In genomic region chr4:128006592-128006991, GRCh38 we compare ENCODE assay signal across 20 cellular contexts. TPM values are rescaled to one million over a fixed set of nuclear protein-coding genes. Genes with fewer than 3 reads are reported as not detected.
A peak's percentile ranks its signal among the peaks of the same experiment; 100 is the strongest.
DNase-seq lines count a peak whose midpoint lies in the region; TF ChIP-seq lines count a peak whose summit lies in the region.
"Had no signal": no experiment of that assay in that cellular context is flagged by ENCODE, and none has a peak within 500 bp of the region (broad histone marks: within the 10 kb centered on the region; RNA-seq: fewer than 3 reads in every experiment).

No MANE protein-coding gene starts in this region.

- no peak overlapping the region for H4K91ac ChIP-seq in mesenchymal stem cell (ENCODE audit: low read length)

- H2BK12ac ChIP-seq in mesenchymal stem cell (ENCODE audit: low read length in 2 of 2): no peak overlapping the region

- H3K23ac ChIP-seq in mesenchymal stem cell (ENCODE audit: low read length in 2 of 2): no peak overlapping the region

- no peaks in the 10 kb centered on the region for H3K9me3 ChIP-seq in mesenchymal stem cell (ENCODE audit: control insufficient read depth, low read length)
- H3K9me3 ChIP-seq: sigmoid colon, upper lobe of right lung had no signal

- H2BK15ac ChIP-seq in mesenchymal stem cell (ENCODE audit: low read depth, poor library complexity, severe bottlenecking): no peak overlapping the region

- peaks cover 0 to 4% of the 10 kb centered on the region in 2 experiments for H3K36me3 ChIP-seq in mesenchymal stem cell (ENCODE audit: control insufficient read depth in 1 of 2, insufficient read depth in 2 of 2, low read depth in 1 of 2, low read length in 2 of 2)

- no peak overlapping the region for H3K27ac ChIP-seq in mesenchymal stem cell (ENCODE audit: low read length, poor library complexity, severe bottlenecking)
- H3K27ac ChIP-seq: sigmoid colon, upper lobe of right lung had no signal

- H2AK5ac ChIP-seq in mesenchymal stem cell (ENCODE audit: low read length, severe bottlenecking): no peak overlapping the region

- no peak overlapping the region for H3K18ac ChIP-seq in mesenchymal stem cell (ENCODE audit: low read depth in 1 of 2, low read length in 2 of 2)

- H3K4me3 ChIP-seq in choroid plexus epithelial cell (ENCODE audit: low read depth, low read length) (no peak overlapping the region), mesenchymal stem cell (ENCODE audit: insufficient read depth in 1 of 2, low read depth in 1 of 2, low read length in 2 of 2) (no peak overlapping the region)
- H3K4me3 ChIP-seq: sigmoid colon, upper lobe of right lung had no signal

- H3K27me3 ChIP-seq in mesenchymal stem cell (ENCODE audit: control insufficient read depth in 1 of 2, insufficient read depth in 1 of 2, low read length in 2 of 2): no peaks in the 10 kb centered on the region
- H3K27me3 ChIP-seq: sigmoid colon, upper lobe of right lung had no signal

- H3K4me2 ChIP-seq in mesenchymal stem cell (ENCODE audit: low read length, poor library complexity, severe bottlenecking): no peak overlapping the region

- H4K8ac ChIP-seq in mesenchymal stem cell (ENCODE audit: low read length): no peak overlapping the region

- H2AFZ ChIP-seq in mesenchymal stem cell (ENCODE audit: low read depth, low read length): no peak overlapping the region

- no peak overlapping the region for H3K4ac ChIP-seq in mesenchymal stem cell (ENCODE audit: low read depth in 1 of 2, low read length in 2 of 2)

- no peak overlapping the region for H3K14ac ChIP-seq in mesenchymal stem cell (ENCODE audit: low read length in 2 of 2)

- no peaks in the 10 kb centered on the region for H3K4me1 ChIP-seq in mesenchymal stem cell (ENCODE audit: control insufficient read depth, insufficient read depth, low read depth, low read length)
- H3K4me1 ChIP-seq: sigmoid colon, upper lobe of right lung had no signal

- no peak for TF ChIP-seq CTCF in choroid plexus epithelial cell (conservative IDR thresholded peaks at IDR 0.05; ENCODE audit: low read depth, low read length)

- H2BK120ac ChIP-seq in mesenchymal stem cell (ENCODE audit: low read depth, low read length): no peak overlapping the region

- no peak overlapping the region for H3K9ac ChIP-seq in mesenchymal stem cell (ENCODE audit: low read length)

- peaks cover 11% of the 10 kb centered on the region for H3K79me1 ChIP-seq in mesenchymal stem cell (replicated peaks; ENCODE audit: low read length, poor library complexity, severe bottlenecking)

- WGBS in mesenchymal stem cell: 87% methylated on average over 5 of the region's 5 CpGs

- DNase-seq in HT1080 (ENCODE audit: low read depth) (peak; percentile 40), RPMI7951 (ENCODE audit: low read depth) (peak; percentile 32), choroid plexus epithelial cell (ENCODE audit: low read depth) (peak; percentile 59), mesenchymal stem cell (peak; percentile 9), NCI-H1694 (lab: John Stamatoyannopoulos, UW) (no peak), COLO829 (ENCODE audit: low spot score) (no peak), NCI-H526 treated with DMSO at 0.1 percent for 48 hours (lab: John Stamatoyannopoulos, UW) (no peak)
- no peak for DNase-seq in activated naive CD4-positive, alpha-beta T cell treated with anti-CD3 and anti-CD28 coated beads, Interleukin-2, amount 50 U/mL, for 16 hours
- DNase-seq: activated CD4-positive, alpha-beta T cell treated with anti-CD3 and anti-CD28 coated beads for 4 hours; activated gamma-delta T cell; AML-193; amygdala; DND-41; left colon; NCI-H1436; NCI-H82; posterior cingulate gyrus; sigmoid colon; stimulated activated CD4-positive, alpha-beta T cell treated with anti-CD3 and anti-CD28 coated beads, Interleukin-1b, Interleukin-23, amount 100 ng/mL, for 48 hours; upper lobe of right lung had no signal

- H2BK5ac ChIP-seq in mesenchymal stem cell (ENCODE audit: low read depth, low read length, poor library complexity, severe bottlenecking): no peak overlapping the region

RNA-seq across cellular contexts. Expression of gene ABHD18, which starts 41.4 kb away (rescaled TPM):
- 4.9 and 5.1 TPM in 2 replicates for total RNA-seq in HT1080 (2014; rRNA removed; shearing (Covaris generic))
- 5.8 and 8.7 TPM in 2 replicates for polyA plus RNA-seq in HT1080 (2015; cell fraction: cytosol; rRNA removed)
- polyA plus RNA-seq in HT1080 (2015; cell fraction: nucleus; rRNA removed): 14.5 and 16.9 TPM in 2 replicates
- 6.7 and 9.3 TPM in 2 replicates for total RNA-seq in RPMI7951 (2014; rRNA removed; shearing (Covaris generic))
- 4.4 TPM for polyA plus RNA-seq in mesenchymal stem cell (2013, experiment 1 of 2)
- polyA plus RNA-seq in mesenchymal stem cell (2013, experiment 2 of 2): 4.4 TPM

RNA-seq across cellular contexts. Expression of gene MFSD8, which starts 41.6 kb away (rescaled TPM):
- 10.9 and 12.5 TPM in 2 replicates for total RNA-seq in HT1080 (2014; rRNA removed; shearing (Covaris generic))
- 5.7 and 7.8 TPM in 2 replicates for polyA plus RNA-seq in HT1080 (2015; cell fraction: cytosol; rRNA removed)
- polyA plus RNA-seq in HT1080 (2015; cell fraction: nucleus; rRNA removed): 34.4 and 35.2 TPM in 2 replicates
- 14.0 and 14.8 TPM in 2 replicates for total RNA-seq in RPMI7951 (2014; rRNA removed; shearing (Covaris generic))
- 12.9 TPM for polyA plus RNA-seq in mesenchymal stem cell (2013, experiment 1 of 2)
- polyA plus RNA-seq in mesenchymal stem cell (2013, experiment 2 of 2): 15.0 TPM

RNA-seq across cellular contexts. Expression of gene LARP1B, which starts 54.5 kb away (rescaled TPM):
- 11.5 and 12.1 TPM in 2 replicates for total RNA-seq in HT1080 (2014; rRNA removed; shearing (Covaris generic))
- polyA plus RNA-seq in HT1080 (2015; cell fraction: cytosol; rRNA removed): 15.1 and 20.1 TPM in 2 replicates
- polyA plus RNA-seq in HT1080 (2015; cell fraction: nucleus; rRNA removed): 24.0 and 24.1 TPM in 2 replicates
- total RNA-seq in RPMI7951 (2014; rRNA removed; shearing (Covaris generic)): 11.7 and 11.8 TPM in 2 replicates
- 12.8 TPM for polyA plus RNA-seq in mesenchymal stem cell (2013, experiment 1 of 2)
- polyA plus RNA-seq in mesenchymal stem cell (2013, experiment 2 of 2): 13.0 TPM

Comparison
In these comparisons a context has a peak if more than half of its experiments do, and no peak if none do; other contexts are left out.
1. DNase-seq: peak in HT1080 (single experiment), RPMI7951 (single experiment), choroid plexus epithelial cell (single experiment) and mesenchymal stem cell (single experiment); none in NCI-H1694 (single experiment), COLO829 (single experiment), NCI-H526 treated with DMSO at 0.1 percent for 48 hours (single experiment) and activated naive CD4-positive, alpha-beta T cell treated with anti-CD3 and anti-CD28 coated beads, Interleukin-2, amount 50 U/mL, for 16 hours (single experiment).